In genomic region chr1:155983191-155984023, GRCh38 we compare ENCODE assay signal across 8 cellular contexts. TPM values are rescaled to one million over a fixed set of nuclear protein-coding genes. Genes with fewer than 3 reads are reported as not detected.
DNase-seq lines count a peak whose midpoint lies in the region; ATAC-seq and TF ChIP-seq lines count a peak whose summit lies in the region.

No MANE protein-coding gene starts in this region.

- H3K27me3 ChIP-seq in suprapubic skin = no peaks in the 10 kb centered on the region

- peak; percentile 59 for DNase-seq in NCI-H1694 (lab: John Stamatoyannopoulos, UW)
- DNase-seq in NCI-H1694 treated with DMSO at 0.1 percent for 48 hours (lab: John Stamatoyannopoulos, UW) = no peak
- peak; percentile 82 for DNase-seq in NCI-H2029 (lab: John Stamatoyannopoulos, UW)
- DNase-seq in amniotic stem cell (lab: John Stamatoyannopoulos, UW) = peak; percentile 91
- DNase-seq in immature natural killer cell = no peak
- no peak for DNase-seq in suprapubic skin (ENCODE audit: low spot score in 2 of 2)
- DNase-seq in mucosa of gallbladder (ENCODE audit: low spot score) = no peak

- H3K27ac ChIP-seq in suprapubic skin = peak overlapping the region; percentile 89

- TF ChIP-seq POLR2A in suprapubic skin (IDR thresholded peaks at IDR 0.05) = no peak

- H3K9me3 ChIP-seq in suprapubic skin = no peaks in the 10 kb centered on the region

- H3K4me3 ChIP-seq in suprapubic skin = no peak overlapping the region

- no peaks in the 10 kb centered on the region for H3K9me3 Mint-ChIP-seq in immature natural killer cell

- H3K36me3 ChIP-seq in suprapubic skin = no peaks in the 10 kb centered on the region

- no peak for TF ChIP-seq CTCF in suprapubic skin (IDR thresholded peaks at IDR 0.05)

- 43% methylated on average over 2 of the region's 4 CpGs for WGBS in suprapubic skin

- H3K4me1 ChIP-seq in suprapubic skin = peaks cover 45% of the 10 kb centered on the region

- H3K4me3 Mint-ChIP-seq in immature natural killer cell = peak overlapping the region in 1 of 5 donors; percentile 14

- H3K4me1 Mint-ChIP-seq in immature natural killer cell = peaks cover 48 to 51% of the 10 kb centered on the region in 2 donors

- H3K27me3 Mint-ChIP-seq in immature natural killer cell (ENCODE audit: low read depth in 3 of 3) = peaks cover 2 to 3% (median 3%) of the 10 kb centered on the region in 3 donors

- ATAC-seq in GM18861 (IDR thresholded peaks at IDR 0.05; ENCODE audit: unreplicated experiment) = no peak

- H3K27ac Mint-ChIP-seq in immature natural killer cell = peak overlapping the region; percentile 40 to 94 (median 74)

- no peak for TF ChIP-seq EP300 in suprapubic skin (IDR thresholded peaks at IDR 0.05)

- no peaks in the 10 kb centered on the region for H3K36me3 Mint-ChIP-seq in immature natural killer cell

RNA-seq across cellular contexts. Expression of gene ARHGEF2, which starts 5.1 kb away (rescaled TPM):
- 10 to 100 TPM in 2 of 3 donors, 1 to 10 TPM in 1; 7.2 to 33.5 (median 11.7) TPM for polyA plus RNA-seq in immature natural killer cell
- 10 to 100 TPM; 13.7 to 42.1 (median 20.6) TPM for total RNA-seq in suprapubic skin
- total RNA-seq in mucosa of gallbladder = 142 TPM

RNA-seq across cellular contexts. Expression of gene SSR2, which starts 37.3 kb away (rescaled TPM):
- polyA plus RNA-seq in immature natural killer cell = 100 to 1,000 TPM; 469 to 608 (median 563) TPM
- total RNA-seq in suprapubic skin (100 to 1,000 TPM; 160 to 278 (median 240) TPM), mucosa of gallbladder (217 TPM)

RNA-seq across cellular contexts. Expression of gene RXFP4, which starts 42.0 kb away (rescaled TPM):
- under 1 TPM in 1 of 3 donors, not detected in 2; 0.78 TPM for polyA plus RNA-seq in immature natural killer cell
- total RNA-seq in suprapubic skin (not detected), mucosa of gallbladder (not detected)

RNA-seq across cellular contexts. Expression of gene KHDC4, which starts 49.2 kb away (rescaled TPM):
- 1 to 10 TPM; 1.0 to 7.0 (median 4.1) TPM for polyA plus RNA-seq in immature natural killer cell
- total RNA-seq in suprapubic skin (100 to 1,000 TPM in 1 of 4 donors, 10 to 100 TPM in 3; 33.6 to 116 (median 50.3) TPM), mucosa of gallbladder (44.5 TPM)

Comparison
In these comparisons a context has a peak if more than half of its experiments do, and no peak if none do; other contexts are left out.
1. DNase-seq: peak in NCI-H1694 (single experiment), NCI-H2029 (single experiment) and amniotic stem cell (single experiment); none in NCI-H1694 treated with DMSO at 0.1 percent for 48 hours (single experiment), immature natural killer cell (0 of 3), suprapubic skin (0 of 2) and mucosa of gallbladder (single experiment).